8 cellular contexts compared by ENCODE assay signal in genomic region chr2:73268831-73269685, GRCh38. TPM values are rescaled to one million over a fixed set of nuclear protein-coding genes. Genes with fewer than 3 reads are reported as not detected.
DNase-seq lines count a peak whose midpoint lies in the region; ATAC-seq, FAIRE-seq and TF ChIP-seq lines count a peak whose summit lies in the region.

No MANE protein-coding gene starts in this region.

- H3K4me3 ChIP-seq in right cardiac atrium (ENCODE audit: low read length) (peak overlapping the region; percentile 1), small intestine (ENCODE audit: low read depth in 1 of 2, low read length in 2 of 2) (peak overlapping the region in 1 of 2 donors; percentile 59), tibial nerve (peak overlapping the region in 2 of 4 donors; percentile 23 to 24)

- DNase-seq in GM03348 (ENCODE audit: low spot score) (peak; percentile 46), NCI-H524 treated with DMSO at 0.1 percent for 48 hours (lab: John Stamatoyannopoulos, UW) (peak; percentile 37), right cardiac atrium (peak in 1 of 3 donors; percentile 56), small intestine (peak; percentile 82), tibial nerve (ENCODE audit: low spot score in 2 of 2) (no peak), SKM-1 (lab: John Stamatoyannopoulos, UW; ENCODE audit: unreplicated experiment) (no peak)
- DNase-seq in activated T-helper 1 cell treated with anti-CD3 and anti-CD28 coated beads, Interleukin-2, amount 50 U/mL, for 16 hours (ENCODE audit: low read depth in 1 of 2, low spot score in 1 of 2), result peak; percentile 55 to 76

- H3K27ac ChIP-seq in right cardiac atrium (ENCODE audit: low read length) (no peak overlapping the region), small intestine (ENCODE audit: low read depth in 1 of 2, low read length in 1 of 2) (no peak overlapping the region), tibial nerve (no peak overlapping the region)

- H3K4me1 ChIP-seq in right cardiac atrium (ENCODE audit: control insufficient read depth, insufficient read depth, low read length), result no peaks in the 10 kb centered on the region
- H3K4me1 ChIP-seq in small intestine (ENCODE audit: control insufficient read depth in 2 of 2, insufficient read depth in 1 of 2, low read depth in 1 of 2, low read length in 1 of 2), result no peaks in the 10 kb centered on the region
- H3K4me1 ChIP-seq in tibial nerve, result peaks cover 0 to 8% (median 3%) of the 10 kb centered on the region in 4 donors

- no peak for TF ChIP-seq EP300 in tibial nerve (IDR thresholded peaks at IDR 0.05)

- H3K36me3 ChIP-seq in small intestine (ENCODE audit: control insufficient read depth in 2 of 2, insufficient read depth in 2 of 2, low read length in 2 of 2) (no peaks in the 10 kb centered on the region), tibial nerve (no peaks in the 10 kb centered on the region)

- no peak for FAIRE-seq in small intestine (lab: Jason Lieb, UNC)

- H3K27me3 ChIP-seq in right cardiac atrium (ENCODE audit: control insufficient read depth, insufficient read depth) (no peaks in the 10 kb centered on the region), small intestine (ENCODE audit: control insufficient read depth in 2 of 2, insufficient read depth in 2 of 2, low read length in 2 of 2) (no peaks in the 10 kb centered on the region), tibial nerve (peaks cover 0 to 49% of the 10 kb centered on the region in 2 donors)

- H3K9me3 ChIP-seq in right cardiac atrium (ENCODE audit: control insufficient read depth, low read length) (no peaks in the 10 kb centered on the region), small intestine (ENCODE audit: control insufficient read depth, low read depth) (no peaks in the 10 kb centered on the region), tibial nerve (peaks cover 0 to 7% (median 0%) of the 10 kb centered on the region in 4 donors)

- ATAC-seq in HG02884 (IDR thresholded peaks at IDR 0.05; ENCODE audit: unreplicated experiment), result peak; percentile 92
- peak in 1 of 2 donors; percentile 7 for ATAC-seq in right cardiac atrium

- no peak for TF ChIP-seq POLR2A in tibial nerve (IDR thresholded peaks at IDR 0.05)

- TF ChIP-seq CTCF in tibial nerve (IDR thresholded peaks at IDR 0.05), result no peak

- intact Hi-C loops in right cardiac atrium (cut with DNase I), result no loop called here

- 6% methylated on average over 113 of the region's 113 CpGs for WGBS in right cardiac atrium
- WGBS in small intestine, 3 donors, result 3 to 22% (median 15%) methylated on average over 94 to 113 of the region's 113 CpGs
- 11 to 24% methylated on average over 51 to 56 of the region's 113 CpGs for WGBS in tibial nerve, 2 donors

RNA-seq across cellular contexts. Expression of gene FBXO41, which starts 15.2 kb away (rescaled TPM):
- total RNA-seq in right cardiac atrium (1 to 10 TPM; 1.8 to 3.5 (median 2.3) TPM), tibial nerve (10 to 100 TPM in 1 of 4 donors, 1 to 10 TPM in 2, under 1 TPM in 1; 0.84 to 13.9 (median 4.4) TPM)
- polyA plus RNA-seq in right cardiac atrium (1.8 TPM), small intestine (1 to 10 TPM in 1 of 3 donors, under 1 TPM in 2; 0.54 to 2.1 (median 0.67) TPM)

RNA-seq across cellular contexts. Expression of gene EGR4, which starts 24.3 kb away (rescaled TPM):
- not detected for total RNA-seq in right cardiac atrium
- polyA plus RNA-seq in right cardiac atrium, result 0.48 TPM
- under 1 TPM in 1 of 3 donors, not detected in 2; 0.04 TPM for polyA plus RNA-seq in small intestine
- total RNA-seq in tibial nerve, result not detected

RNA-seq across cellular contexts. Expression of gene CCT7, which starts 35.0 kb away (rescaled TPM):
- total RNA-seq in right cardiac atrium (100 to 1,000 TPM; 190 to 226 (median 213) TPM), tibial nerve (100 to 1,000 TPM; 194 to 245 (median 212) TPM)
- polyA plus RNA-seq in right cardiac atrium (210 TPM), small intestine (100 to 1,000 TPM; 120 to 196 (median 131) TPM)

RNA-seq across cellular contexts. Expression of gene PRADC1, which starts 36.0 kb away (rescaled TPM):
- total RNA-seq in right cardiac atrium (10 to 100 TPM; 73.7 to 91.3 (median 82.5) TPM), tibial nerve (10 to 100 TPM; 14.4 to 31.5 (median 21.5) TPM)
- polyA plus RNA-seq in right cardiac atrium (134 TPM), small intestine (100 to 1,000 TPM in 1 of 3 donors, 10 to 100 TPM in 2; 35.6 to 113 (median 57.3) TPM)

RNA-seq across cellular contexts. Expression of gene SMYD5, which starts 55.0 kb away (rescaled TPM):
- total RNA-seq in right cardiac atrium (10 to 100 TPM; 13.3 to 15.3 (median 14.1) TPM), tibial nerve (10 to 100 TPM; 13.8 to 32.4 (median 18.7) TPM)
- polyA plus RNA-seq in right cardiac atrium (12.9 TPM), small intestine (10 to 100 TPM in 1 of 3 donors, 1 to 10 TPM in 2; 3.1 to 17.0 (median 4.3) TPM)

Comparison
In these comparisons a context has a peak if more than half of its experiments do, and no peak if none do; other contexts are left out.
1. DNase-seq: peak in GM03348 (single experiment), NCI-H524 treated with DMSO at 0.1 percent for 48 hours (single experiment), activated T-helper 1 cell treated with anti-CD3 and anti-CD28 coated beads, Interleukin-2, amount 50 U/mL, for 16 hours (2 of 2) and small intestine (single experiment); none in tibial nerve (0 of 2) and SKM-1 (single experiment).